In the genomic region with DNA sequence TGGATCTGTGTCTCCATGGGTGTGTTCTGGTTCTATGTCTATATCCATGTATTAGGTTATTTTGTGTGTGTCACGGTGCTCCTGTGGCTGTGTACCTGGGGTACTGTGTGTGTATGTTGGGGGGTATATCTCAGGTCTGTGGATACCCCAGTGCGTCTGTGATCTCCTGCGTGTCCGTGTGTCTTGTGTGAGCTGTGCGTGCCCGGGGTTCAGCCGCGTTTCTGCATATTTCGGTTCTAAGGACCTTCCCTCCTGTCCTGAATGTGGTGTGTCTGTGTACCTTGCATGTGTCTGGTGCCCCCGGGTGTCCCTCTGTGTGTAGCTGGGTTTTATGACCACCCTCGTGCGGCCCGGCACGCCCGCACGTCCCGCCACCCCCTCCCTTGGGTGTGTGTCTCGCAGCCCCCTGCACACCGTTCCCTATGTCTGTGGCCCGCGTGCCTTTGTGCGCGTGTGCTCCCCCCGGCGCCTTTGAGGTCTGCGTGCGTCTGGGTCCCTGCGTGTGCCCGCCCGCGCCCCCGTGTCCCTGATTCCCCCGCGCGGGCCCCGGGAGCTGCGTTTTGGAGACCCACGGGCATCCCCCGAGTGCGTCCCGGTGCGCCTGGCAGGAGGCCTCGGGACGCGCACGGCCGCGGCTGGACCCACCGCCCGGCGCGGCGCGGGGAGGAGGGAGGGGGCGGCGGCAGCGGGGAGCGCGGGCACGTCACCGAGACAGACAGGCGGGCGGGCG, we compare ENCODE assay signal across 1 cellular context.
A peak's percentile ranks its signal among the peaks of the same experiment; 100 is the strongest.
TF ChIP-seq lines count a peak whose summit lies in the region.

No MANE protein-coding gene starts in this region.

TF ChIP-seq in HEK293, 187 proteins besides CTCF, POLR2A, EP300 and RAD21 (continued from another document and continues in another):
- TF ChIP-seq, protein P1, sequence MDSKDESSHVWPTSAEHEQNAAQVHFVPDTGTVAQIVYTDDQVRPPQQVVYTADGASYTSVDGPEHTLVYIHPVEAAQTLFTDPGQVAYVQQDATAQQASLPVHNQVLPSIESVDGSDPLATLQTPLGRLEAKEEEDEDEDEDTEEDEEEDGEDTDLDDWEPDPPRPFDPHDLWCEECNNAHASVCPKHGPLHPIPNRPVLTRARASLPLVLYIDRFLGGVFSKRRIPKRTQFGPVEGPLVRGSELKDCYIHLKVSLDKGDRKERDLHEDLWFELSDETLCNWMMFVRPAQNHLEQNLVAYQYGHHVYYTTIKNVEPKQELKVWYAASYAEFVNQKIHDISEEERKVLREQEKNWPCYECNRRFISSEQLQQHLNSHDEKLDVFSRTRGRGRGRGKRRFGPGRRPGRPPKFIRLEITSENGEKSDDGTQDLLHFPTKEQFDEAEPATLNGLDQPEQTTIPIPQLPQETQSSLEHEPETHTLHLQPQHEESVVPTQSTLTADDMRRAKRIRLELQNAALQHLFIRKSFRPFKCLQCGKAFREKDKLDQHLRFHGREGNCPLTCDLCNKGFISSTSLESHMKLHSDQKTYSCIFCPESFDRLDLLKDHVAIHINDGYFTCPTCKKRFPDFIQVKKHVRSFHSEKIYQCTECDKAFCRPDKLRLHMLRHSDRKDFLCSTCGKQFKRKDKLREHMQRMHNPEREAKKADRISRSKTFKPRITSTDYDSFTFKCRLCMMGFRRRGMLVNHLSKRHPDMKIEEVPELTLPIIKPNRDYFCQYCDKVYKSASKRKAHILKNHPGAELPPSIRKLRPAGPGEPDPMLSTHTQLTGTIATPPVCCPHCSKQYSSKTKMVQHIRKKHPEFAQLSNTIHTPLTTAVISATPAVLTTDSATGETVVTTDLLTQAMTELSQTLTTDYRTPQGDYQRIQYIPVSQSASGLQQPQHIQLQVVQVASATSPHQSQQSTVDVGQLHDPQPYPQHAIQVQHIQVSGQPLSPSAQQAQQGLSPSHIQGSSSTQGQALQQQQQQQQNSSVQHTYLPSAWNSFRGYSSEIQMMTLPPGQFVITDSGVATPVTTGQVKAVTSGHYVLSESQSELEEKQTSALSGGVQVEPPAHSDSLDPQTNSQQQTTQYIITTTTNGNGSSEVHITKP (tag by site-specific recombination; IDR thresholded peaks at IDR 0.05) = no peak
- TF ChIP-seq ZNF214 (tag by site-specific recombination; IDR thresholded peaks at IDR 0.05; ENCODE audit: borderline replicate concordance) (no peak), ZFP37 (tag by site-specific recombination; IDR thresholded peaks at IDR 0.05) (no peak), IKZF3 (tag by site-specific recombination; IDR thresholded peaks at IDR 0.05) (no peak), ZNF292 (tag by site-specific recombination; IDR thresholded peaks at IDR 0.05; ENCODE audit: borderline replicate concordance, low read depth) (no peak), ZFP69B (tag by site-specific recombination; IDR thresholded peaks at IDR 0.05) (peak; percentile 34; the same call in 1 of the 2 replicates), ZNF555 (tag by site-specific recombination; conservative IDR thresholded peaks at IDR 0.05) (no peak), ZNF610 (tag by site-specific recombination; IDR thresholded peaks at IDR 0.05; ENCODE audit: borderline replicate concordance) (no peak), ZNF146 (tag by site-specific recombination; IDR thresholded peaks at IDR 0.05) (no peak), ZNF658 (tag by site-specific recombination; IDR thresholded peaks at IDR 0.05) (no peak), ZNF707 (tag by site-specific recombination; IDR thresholded peaks at IDR 0.05) (no peak), ZBTB17 (tag by site-specific recombination; IDR thresholded peaks at IDR 0.05) (no peak; the same call in 1 of the 2 replicates), ZNF112 (tag by site-specific recombination; IDR thresholded peaks at IDR 0.05) (no peak), ZFP41 (tag by site-specific recombination; IDR thresholded peaks at IDR 0.05; ENCODE audit: borderline replicate concordance) (no peak), ZNF416 (tag by site-specific recombination; IDR thresholded peaks at IDR 0.05) (no peak), ZNF174 (tag by site-specific recombination; IDR thresholded peaks at IDR 0.05) (no peak), ZBTB48 (tag by site-specific recombination; IDR thresholded peaks at IDR 0.05) (peak; percentile 53; the same call in 1 of the 2 replicates), TCF7L2 (IDR thresholded peaks at IDR 0.05; ENCODE audit: borderline replicate concordance, low read depth, low read length) (no peak), SCRT1 (tag by site-specific recombination; IDR thresholded peaks at IDR 0.05; ENCODE audit: borderline replicate concordance) (no peak), ZBTB20 (tag by site-specific recombination; IDR thresholded peaks at IDR 0.05) (peak; percentile 72), ZNF132 (tag by site-specific recombination; IDR thresholded peaks at IDR 0.05; ENCODE audit: borderline replicate concordance) (no peak), ZNF791 (tag by site-specific recombination; IDR thresholded peaks at IDR 0.05) (no peak), GLIS1 (tag by site-specific recombination; IDR thresholded peaks at IDR 0.05) (peak; percentile 32), ZNF335 (tag by site-specific recombination; conservative IDR thresholded peaks at IDR 0.05) (peak; percentile 68), HOXA7 (CRISPR knock-in tag; IDR thresholded peaks at IDR 0.05; ENCODE audit: borderline replicate concordance) (no peak), PRDM2 (tag by site-specific recombination; IDR thresholded peaks at IDR 0.05; ENCODE audit: borderline replicate concordance) (no peak), ZNF157 (tag by site-specific recombination; IDR thresholded peaks at IDR 0.05) (no peak), YY2 (tag by site-specific recombination; IDR thresholded peaks at IDR 0.05) (no peak), ZSCAN23 (tag by site-specific recombination; IDR thresholded peaks at IDR 0.05) (no peak), ZBTB26 (tag by site-specific recombination; optimal IDR thresholded peaks at IDR 0.05) (peak; percentile 60), ZFP3 (tag by site-specific recombination; IDR thresholded peaks at IDR 0.05; ENCODE audit: low read depth) (no peak), ZNF350 (tag by site-specific recombination; IDR thresholded peaks at IDR 0.05) (no peak), BCL11B (tag by site-specific recombination; IDR thresholded peaks at IDR 0.05; ENCODE audit: low read depth) (no peak), EGR2 (tag by site-specific recombination; IDR thresholded peaks at IDR 0.05; ENCODE audit: low read depth) (peak; percentile 28; the same call in 1 of the 2 replicates)
- TF ChIP-seq, protein P2, sequence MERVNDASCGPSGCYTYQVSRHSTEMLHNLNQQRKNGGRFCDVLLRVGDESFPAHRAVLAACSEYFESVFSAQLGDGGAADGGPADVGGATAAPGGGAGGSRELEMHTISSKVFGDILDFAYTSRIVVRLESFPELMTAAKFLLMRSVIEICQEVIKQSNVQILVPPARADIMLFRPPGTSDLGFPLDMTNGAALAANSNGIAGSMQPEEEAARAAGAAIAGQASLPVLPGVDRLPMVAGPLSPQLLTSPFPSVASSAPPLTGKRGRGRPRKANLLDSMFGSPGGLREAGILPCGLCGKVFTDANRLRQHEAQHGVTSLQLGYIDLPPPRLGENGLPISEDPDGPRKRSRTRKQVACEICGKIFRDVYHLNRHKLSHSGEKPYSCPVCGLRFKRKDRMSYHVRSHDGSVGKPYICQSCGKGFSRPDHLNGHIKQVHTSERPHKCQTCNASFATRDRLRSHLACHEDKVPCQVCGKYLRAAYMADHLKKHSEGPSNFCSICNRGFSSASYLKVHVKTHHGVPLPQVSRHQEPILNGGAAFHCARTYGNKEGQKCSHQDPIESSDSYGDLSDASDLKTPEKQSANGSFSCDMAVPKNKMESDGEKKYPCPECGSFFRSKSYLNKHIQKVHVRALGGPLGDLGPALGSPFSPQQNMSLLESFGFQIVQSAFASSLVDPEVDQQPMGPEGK (tag by site-specific recombination; IDR thresholded peaks at IDR 0.05) = peak; percentile 83
- TF ChIP-seq, protein P3, sequence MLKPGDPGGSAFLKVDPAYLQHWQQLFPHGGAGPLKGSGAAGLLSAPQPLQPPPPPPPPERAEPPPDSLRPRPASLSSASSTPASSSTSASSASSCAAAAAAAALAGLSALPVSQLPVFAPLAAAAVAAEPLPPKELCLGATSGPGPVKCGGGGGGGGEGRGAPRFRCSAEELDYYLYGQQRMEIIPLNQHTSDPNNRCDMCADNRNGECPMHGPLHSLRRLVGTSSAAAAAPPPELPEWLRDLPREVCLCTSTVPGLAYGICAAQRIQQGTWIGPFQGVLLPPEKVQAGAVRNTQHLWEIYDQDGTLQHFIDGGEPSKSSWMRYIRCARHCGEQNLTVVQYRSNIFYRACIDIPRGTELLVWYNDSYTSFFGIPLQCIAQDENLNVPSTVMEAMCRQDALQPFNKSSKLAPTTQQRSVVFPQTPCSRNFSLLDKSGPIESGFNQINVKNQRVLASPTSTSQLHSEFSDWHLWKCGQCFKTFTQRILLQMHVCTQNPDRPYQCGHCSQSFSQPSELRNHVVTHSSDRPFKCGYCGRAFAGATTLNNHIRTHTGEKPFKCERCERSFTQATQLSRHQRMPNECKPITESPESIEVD (tag by site-specific recombination; IDR thresholded peaks at IDR 0.05) = no peak
- TF ChIP-seq, protein P4, sequence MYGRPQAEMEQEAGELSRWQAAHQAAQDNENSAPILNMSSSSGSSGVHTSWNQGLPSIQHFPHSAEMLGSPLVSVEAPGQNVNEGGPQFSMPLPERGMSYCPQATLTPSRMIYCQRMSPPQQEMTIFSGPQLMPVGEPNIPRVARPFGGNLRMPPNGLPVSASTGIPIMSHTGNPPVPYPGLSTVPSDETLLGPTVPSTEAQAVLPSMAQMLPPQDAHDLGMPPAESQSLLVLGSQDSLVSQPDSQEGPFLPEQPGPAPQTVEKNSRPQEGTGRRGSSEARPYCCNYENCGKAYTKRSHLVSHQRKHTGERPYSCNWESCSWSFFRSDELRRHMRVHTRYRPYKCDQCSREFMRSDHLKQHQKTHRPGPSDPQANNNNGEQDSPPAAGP (tag by site-specific recombination; IDR thresholded peaks at IDR 0.05) = peak; percentile 65
- TF ChIP-seq, protein P5, sequence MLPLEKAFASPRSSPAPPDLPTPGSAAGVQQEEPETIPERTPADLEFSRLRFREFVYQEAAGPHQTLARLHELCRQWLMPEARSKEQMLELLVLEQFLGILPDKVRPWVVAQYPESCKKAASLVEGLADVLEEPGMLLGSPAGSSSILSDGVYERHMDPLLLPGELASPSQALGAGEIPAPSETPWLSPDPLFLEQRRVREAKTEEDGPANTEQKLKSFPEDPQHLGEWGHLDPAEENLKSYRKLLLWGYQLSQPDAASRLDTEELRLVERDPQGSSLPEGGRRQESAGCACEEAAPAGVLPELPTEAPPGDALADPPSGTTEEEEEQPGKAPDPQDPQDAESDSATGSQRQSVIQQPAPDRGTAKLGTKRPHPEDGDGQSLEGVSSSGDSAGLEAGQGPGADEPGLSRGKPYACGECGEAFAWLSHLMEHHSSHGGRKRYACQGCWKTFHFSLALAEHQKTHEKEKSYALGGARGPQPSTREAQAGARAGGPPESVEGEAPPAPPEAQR (tag by site-specific recombination; IDR thresholded peaks at IDR 0.05) = no peak
- TF ChIP-seq, protein P6, sequence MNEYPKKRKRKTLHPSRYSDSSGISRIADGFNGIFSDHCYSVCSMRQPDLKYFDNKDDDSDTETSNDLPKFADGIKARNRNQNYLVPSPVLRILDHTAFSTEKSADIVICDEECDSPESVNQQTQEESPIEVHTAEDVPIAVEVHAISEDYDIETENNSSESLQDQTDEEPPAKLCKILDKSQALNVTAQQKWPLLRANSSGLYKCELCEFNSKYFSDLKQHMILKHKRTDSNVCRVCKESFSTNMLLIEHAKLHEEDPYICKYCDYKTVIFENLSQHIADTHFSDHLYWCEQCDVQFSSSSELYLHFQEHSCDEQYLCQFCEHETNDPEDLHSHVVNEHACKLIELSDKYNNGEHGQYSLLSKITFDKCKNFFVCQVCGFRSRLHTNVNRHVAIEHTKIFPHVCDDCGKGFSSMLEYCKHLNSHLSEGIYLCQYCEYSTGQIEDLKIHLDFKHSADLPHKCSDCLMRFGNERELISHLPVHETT (tag by site-specific recombination; IDR thresholded peaks at IDR 0.05) = no peak
